15 cellular contexts compared by ENCODE assay signal in genomic region chr15:99430881-99431401, GRCh38.
DNase-seq lines count a peak whose midpoint lies in the region; ATAC-seq and TF ChIP-seq lines count a peak whose summit lies in the region.
"Had no signal": no experiment of that assay in that cellular context is flagged by ENCODE, and none has a peak within 500 bp of the region (broad histone marks: within the 10 kb centered on the region; RNA-seq: fewer than 3 reads in every experiment).

No MANE protein-coding gene starts in this region.

- intact Hi-C loops in CD14-positive monocyte (cut with micrococcal nuclease) (no loop called here), left colon (cut with DNase I, micrococcal nuclease) (no loop called here), psoas muscle (cut with DNase I) (no loop called here)

- H3K4me1 ChIP-seq in psoas muscle: peaks cover 4% of the 10 kb centered on the region

- H3K4me1 Mint-ChIP-seq in CD14-positive monocyte: peaks cover 23% of the 10 kb centered on the region
- peaks cover 9% of the 10 kb centered on the region for H3K4me1 Mint-ChIP-seq in WTC11

- DNase-seq in CD14-positive monocyte (ENCODE audit: low spot score) (peak; percentile 34), WTC11 (ENCODE audit: low spot score) (peak; percentile 3), left colon (peak; percentile 2 to 20), psoas muscle (peak; percentile 4 to 14), NCI-H2107 (lab: John Stamatoyannopoulos, UW) (no peak)
- no peak for DNase-seq in stimulated activated CD4-positive, alpha-beta T cell treated with anti-CD3 and anti-CD28 coated beads, Interleukin-1b, Interleukin-23, amount 100 ng/mL, for 48 hours
- DNase-seq: activated naive CD4-positive, alpha-beta T cell; GM23248; NCI-H187; NCI-H524 treated with DMSO at 0.1 percent for 48 hours; retina had no signal

- H3K4me3 ChIP-seq in psoas muscle: no peak overlapping the region
- H3K4me3 ChIP-seq: gastrocnemius medialis, GM12878, GM23248 had no signal

- H3K9me3 Mint-ChIP-seq in CD14-positive monocyte: peaks cover 0 to 2% (median 0%) of the 10 kb centered on the region in 7 donors
- H3K9me3 Mint-ChIP-seq in WTC11: no peaks in the 10 kb centered on the region
- H3K9me3 Mint-ChIP-seq: neural crest cell had no signal

- H3K4me3 Mint-ChIP-seq in CD14-positive monocyte (no peak overlapping the region), WTC11 (no peak overlapping the region)
- H3K4me3 Mint-ChIP-seq: neural crest cell had no signal

- no peaks in the 10 kb centered on the region for H3K27me3 ChIP-seq in psoas muscle (ENCODE audit: insufficient read depth in 3 of 3, low read length in 2 of 3)
- H3K27me3 ChIP-seq: gastrocnemius medialis had no signal

- ATAC-seq in WTC11 (no peak), left colon (no peak), psoas muscle (no peak), GM19023 (IDR thresholded peaks at IDR 0.05; ENCODE audit: unreplicated experiment) (no peak)
- ATAC-seq: gastrocnemius medialis, GM12878 had no signal

- POLR2A ChIA-PET in WTC11 (lab: Charles Lee): no interaction called here

- WGBS in psoas muscle, 3 donors: 77 to 85% (median 79%) methylated on average over 22 of the region's 22 CpGs

- no peaks in the 10 kb centered on the region for H3K36me3 ChIP-seq in psoas muscle (ENCODE audit: insufficient read depth in 1 of 2, low read depth in 1 of 2)
- H3K36me3 ChIP-seq: gastrocnemius medialis had no signal

- H3K9me3 ChIP-seq in psoas muscle: no peaks in the 10 kb centered on the region
- H3K9me3 ChIP-seq: gastrocnemius medialis had no signal

- peaks cover 11 to 14% (median 12%) of the 10 kb centered on the region in 3 donors for H3K27me3 Mint-ChIP-seq in CD14-positive monocyte (ENCODE audit: low read depth in 3 of 3)
- H3K27me3 Mint-ChIP-seq in WTC11 (ENCODE audit: low read depth): no peaks in the 10 kb centered on the region

- H3K36me3 Mint-ChIP-seq in CD14-positive monocyte (no peaks in the 10 kb centered on the region), WTC11 (no peaks in the 10 kb centered on the region)

- CTCF ChIA-PET in WTC11 (lab: Charles Lee): interaction anchor here (1.2 kb wide), 1 partner anchor 273 kb away, joined by 5 read pairs; no protein-coding TSS in a partner anchor

- H3K27ac Mint-ChIP-seq in CD14-positive monocyte (no peak overlapping the region), WTC11 (no peak overlapping the region)

- H3K27ac ChIP-seq in psoas muscle: no peak overlapping the region
- H3K27ac ChIP-seq: gastrocnemius medialis, GM23248 had no signal

- TF ChIP-seq CTCF in CD14-positive monocyte (IDR thresholded peaks at IDR 0.05) (no peak), WTC11 (IDR thresholded peaks at IDR 0.05) (no peak), psoas muscle (IDR thresholded peaks at IDR 0.05) (no peak)

TF ChIP-seq in WTC11, 78 proteins besides CTCF, POLR2A, EP300 and RAD21:
- TF ChIP-seq PRDM15 (CRISPR knock-in tag; IDR thresholded peaks at IDR 0.05) (no peak), STAT6 (CRISPR knock-in tag; conservative IDR thresholded peaks at IDR 0.05; ENCODE audit: low read depth) (no peak), ZNF532 (CRISPR knock-in tag; IDR thresholded peaks at IDR 0.05; ENCODE audit: borderline replicate concordance) (no peak), EMX1 (CRISPR knock-in tag; IDR thresholded peaks at IDR 0.05) (no peak), RELA (CRISPR knock-in tag; IDR thresholded peaks at IDR 0.05; ENCODE audit: borderline replicate concordance) (no peak)

Comparison
In these comparisons a context has a peak if more than half of its experiments do, and no peak if none do; other contexts are left out.
1. DNase-seq: peak in CD14-positive monocyte (single experiment), WTC11 (single experiment), left colon (2 of 2) and psoas muscle (2 of 2); none in stimulated activated CD4-positive, alpha-beta T cell treated with anti-CD3 and anti-CD28 coated beads, Interleukin-1b, Interleukin-23, amount 100 ng/mL, for 48 hours (single experiment) and NCI-H2107 (single experiment).